Comparison of ENCODE assay signal across 14 cellular contexts in the genomic region with DNA sequence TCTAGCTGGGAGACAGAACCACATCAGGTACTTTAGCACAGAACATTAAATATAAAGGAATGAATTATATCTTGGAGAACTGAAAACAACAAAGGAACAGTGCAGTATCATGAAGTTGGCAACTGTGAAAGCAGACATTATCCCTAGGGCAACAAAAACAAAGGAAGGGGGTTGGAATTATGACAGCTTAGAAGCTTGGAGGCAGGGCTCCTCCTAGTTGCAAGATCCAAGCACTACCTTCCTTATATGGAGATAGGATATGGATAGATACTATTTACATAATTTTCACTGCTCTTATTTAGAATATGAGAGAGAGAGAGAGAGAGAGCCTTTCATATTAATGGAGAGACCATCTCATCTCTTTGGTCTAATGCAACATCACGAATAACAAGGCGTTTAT.
DNase-seq lines count a peak whose midpoint lies in the region; ATAC-seq and TF ChIP-seq lines count a peak whose summit lies in the region.
"Had no signal": no experiment of that assay in that cellular context is flagged by ENCODE, and none has a peak within 500 bp of the region (broad histone marks: within the 10 kb centered on the region; RNA-seq: fewer than 3 reads in every experiment).

No MANE protein-coding gene starts in this region.

- no peak for TF ChIP-seq POLR2A in GM18505 (IDR thresholded peaks at IDR 0.05; ENCODE audit: borderline replicate concordance, extremely low read depth, insufficient read depth, insufficient read length)

- no peak for ATAC-seq in GM18505 (IDR thresholded peaks at IDR 0.05; ENCODE audit: unreplicated experiment)
- ATAC-seq: heart right ventricle had no signal

- DNase-seq in EH (ENCODE audit: low read depth): peak; percentile 27
- DNase-seq in amniotic epithelial cell (ENCODE audit: low read depth): peak; percentile 13
- peak; percentile 5 for DNase-seq in medulla oblongata (ENCODE audit: extremely low spot score)
- DNase-seq in cerebellar nuclear complex (lab: John Stamatoyannopoulos, UW): no peak
- no peak for DNase-seq in stimulated activated naive CD4-positive, alpha-beta T cell (lab: John Stamatoyannopoulos, UW)
- DNase-seq: activated T-cell treated with anti-CD3 and anti-CD28 coated beads, Interleukin-2, amount 50 U/mL, for 48 hours; amniotic stem cell; effector CD4-positive, alpha-beta T cell; heart right ventricle; NCI-H1048; occipital lobe; spleen had no signal

- peak; percentile 14; the same call in 1 of the 2 replicates for TF ChIP-seq RAD21 in Ishikawa (IDR thresholded peaks at IDR 0.05; ENCODE audit: low read depth)

- TF ChIP-seq EP300 in Ishikawa (IDR thresholded peaks at IDR 0.05; ENCODE audit: borderline replicate concordance): no peak

TF ChIP-seq in Ishikawa, 13 proteins besides CTCF, POLR2A, EP300 and RAD21:
- no peak for TF ChIP-seq CEBPB (IDR thresholded peaks at IDR 0.05)
- no peak for TF ChIP-seq EGR1 (IDR thresholded peaks at IDR 0.05)
- TF ChIP-seq, protein P1, sequence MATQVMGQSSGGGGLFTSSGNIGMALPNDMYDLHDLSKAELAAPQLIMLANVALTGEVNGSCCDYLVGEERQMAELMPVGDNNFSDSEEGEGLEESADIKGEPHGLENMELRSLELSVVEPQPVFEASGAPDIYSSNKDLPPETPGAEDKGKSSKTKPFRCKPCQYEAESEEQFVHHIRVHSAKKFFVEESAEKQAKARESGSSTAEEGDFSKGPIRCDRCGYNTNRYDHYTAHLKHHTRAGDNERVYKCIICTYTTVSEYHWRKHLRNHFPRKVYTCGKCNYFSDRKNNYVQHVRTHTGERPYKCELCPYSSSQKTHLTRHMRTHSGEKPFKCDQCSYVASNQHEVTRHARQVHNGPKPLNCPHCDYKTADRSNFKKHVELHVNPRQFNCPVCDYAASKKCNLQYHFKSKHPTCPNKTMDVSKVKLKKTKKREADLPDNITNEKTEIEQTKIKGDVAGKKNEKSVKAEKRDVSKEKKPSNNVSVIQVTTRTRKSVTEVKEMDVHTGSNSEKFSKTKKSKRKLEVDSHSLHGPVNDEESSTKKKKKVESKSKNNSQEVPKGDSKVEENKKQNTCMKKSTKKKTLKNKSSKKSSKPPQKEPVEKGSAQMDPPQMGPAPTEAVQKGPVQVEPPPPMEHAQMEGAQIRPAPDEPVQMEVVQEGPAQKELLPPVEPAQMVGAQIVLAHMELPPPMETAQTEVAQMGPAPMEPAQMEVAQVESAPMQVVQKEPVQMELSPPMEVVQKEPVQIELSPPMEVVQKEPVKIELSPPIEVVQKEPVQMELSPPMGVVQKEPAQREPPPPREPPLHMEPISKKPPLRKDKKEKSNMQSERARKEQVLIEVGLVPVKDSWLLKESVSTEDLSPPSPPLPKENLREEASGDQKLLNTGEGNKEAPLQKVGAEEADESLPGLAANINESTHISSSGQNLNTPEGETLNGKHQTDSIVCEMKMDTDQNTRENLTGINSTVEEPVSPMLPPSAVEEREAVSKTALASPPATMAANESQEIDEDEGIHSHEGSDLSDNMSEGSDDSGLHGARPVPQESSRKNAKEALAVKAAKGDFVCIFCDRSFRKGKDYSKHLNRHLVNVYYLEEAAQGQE (IDR thresholded peaks at IDR 0.05; ENCODE audit: low read depth): no peak
- TF ChIP-seq, protein P2, sequence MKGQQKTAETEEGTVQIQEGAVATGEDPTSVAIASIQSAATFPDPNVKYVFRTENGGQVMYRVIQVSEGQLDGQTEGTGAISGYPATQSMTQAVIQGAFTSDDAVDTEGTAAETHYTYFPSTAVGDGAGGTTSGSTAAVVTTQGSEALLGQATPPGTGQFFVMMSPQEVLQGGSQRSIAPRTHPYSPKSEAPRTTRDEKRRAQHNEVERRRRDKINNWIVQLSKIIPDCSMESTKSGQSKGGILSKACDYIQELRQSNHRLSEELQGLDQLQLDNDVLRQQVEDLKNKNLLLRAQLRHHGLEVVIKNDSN (IDR thresholded peaks at IDR 0.05): no peak

Comparison
In these comparisons a context has a peak if more than half of its experiments do, and no peak if none do; other contexts are left out.
1. DNase-seq: peak in EH (single experiment), amniotic epithelial cell (single experiment) and medulla oblongata (single experiment); none in cerebellar nuclear complex (0 of 2) and stimulated activated naive CD4-positive, alpha-beta T cell (0 of 6).